ENCODE assay signal across 27 cellular contexts in the genomic region with DNA sequence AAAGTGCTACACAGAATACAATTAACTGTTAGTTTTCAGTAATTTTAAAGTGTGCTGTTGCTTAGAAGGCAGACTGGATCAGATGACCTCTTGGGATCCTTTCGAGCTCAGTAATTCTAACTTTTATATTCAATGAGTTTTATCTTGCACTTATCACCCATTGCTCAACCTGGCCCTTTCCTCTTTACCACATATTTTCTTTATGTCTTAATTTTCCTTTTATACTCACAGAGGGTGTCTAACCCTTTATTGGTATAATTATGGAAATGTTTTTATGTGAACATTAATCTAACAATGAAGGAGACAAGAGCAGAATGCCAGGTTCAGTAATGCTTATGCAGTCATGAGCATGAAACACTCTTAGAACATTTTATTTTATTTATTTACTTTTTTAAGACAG.
"Had no signal": no experiment of that assay in that cellular context is flagged by ENCODE, and none has a peak within 500 bp of the region (broad histone marks: within the 10 kb centered on the region; RNA-seq: fewer than 3 reads in every experiment).

No MANE protein-coding gene starts in this region.

- H3K4me3 Mint-ChIP-seq: activated CD4-positive, alpha-beta T cell treated with anti-CD3 and anti-CD28 coated beads, Interleukin-2, amount 10 ng/mL, durations not matched to agents 24 days and 14 days; activated CD8-positive, alpha-beta T cell treated with anti-CD3 and anti-CD28 coated beads for 36 hours; activated naive CD8-positive, alpha-beta T cell treated with anti-CD3 and anti-CD28 coated beads for 36 hours; activated T-cell treated with anti-CD3 and anti-CD28 coated beads, Interleukin-2, amount 50 U/mL, for 72 hours; activated T-helper 17 cell treated with anti-CD3 and anti-CD28 coated beads, Interleukin-2, amount 50 U/mL, for 72 hours had no signal

- H3K4me1 Mint-ChIP-seq: activated T-helper 17 cell treated with anti-CD3 and anti-CD28 coated beads, Interleukin-2, amount 50 U/mL, for 72 hours had no signal

- H3K27me3 Mint-ChIP-seq: activated CD8-positive, alpha-beta T cell treated with anti-CD3 and anti-CD28 coated beads for 36 hours; activated naive CD8-positive, alpha-beta T cell treated with anti-CD3 and anti-CD28 coated beads for 36 hours; activated T-helper 17 cell treated with anti-CD3 and anti-CD28 coated beads, Interleukin-2, amount 50 U/mL, for 72 hours had no signal

- H3K27ac Mint-ChIP-seq: activated CD4-positive, alpha-beta T cell treated with anti-CD3 and anti-CD28 coated beads, Interleukin-2, amount 10 ng/mL, durations not matched to agents 24 days and 14 days; activated CD8-positive, alpha-beta T cell treated with anti-CD3 and anti-CD28 coated beads for 36 hours; activated naive CD8-positive, alpha-beta T cell treated with anti-CD3 and anti-CD28 coated beads for 36 hours; activated T-cell treated with anti-CD3 and anti-CD28 coated beads, Interleukin-2, amount 50 U/mL, for 72 hours; activated T-helper 17 cell treated with anti-CD3 and anti-CD28 coated beads, Interleukin-2, amount 50 U/mL, for 72 hours had no signal

- H3K9me3 Mint-ChIP-seq: activated CD8-positive, alpha-beta T cell treated with anti-CD3 and anti-CD28 coated beads for 36 hours; activated naive CD8-positive, alpha-beta T cell treated with anti-CD3 and anti-CD28 coated beads for 36 hours; activated T-cell treated with anti-CD3 and anti-CD28 coated beads, Interleukin-2, amount 50 U/mL, for 72 hours; activated T-helper 17 cell treated with anti-CD3 and anti-CD28 coated beads, Interleukin-2, amount 50 U/mL, for 72 hours had no signal

- DNase-seq: activated CD4-positive, alpha-beta T cell treated with anti-CD3 and anti-CD28 coated beads, Interleukin-2, amount 10 ng/mL, durations not matched to agents 24 days and 14 days; activated CD4-positive, alpha-beta T cell treated with anti-CD3 and anti-CD28 coated beads, Interleukin-2, amount 50 U/mL, for 4 hours; activated CD8-positive, alpha-beta T cell treated with anti-CD3 and anti-CD28 coated beads for 36 hours; activated effector memory CD4-positive, alpha-beta T cell treated with anti-CD3 and anti-CD28 coated beads, Interleukin-2, amount 50 U/mL, for 16 hours; activated naive CD4-positive, alpha-beta T cell; activated naive CD4-positive, alpha-beta T cell treated with anti-CD3 and anti-CD28 coated beads, Interleukin-2, amount 50 U/mL, for 16 hours; activated naive CD8-positive, alpha-beta T cell treated with anti-CD3 and anti-CD28 coated beads for 36 hours; activated T-cell treated with anti-CD3 and anti-CD28 coated beads, Interleukin-2, amount 50 U/mL, for 1 hour; activated T-cell treated with anti-CD3 and anti-CD28 coated beads, Interleukin-2, amount 50 U/mL, for 72 hours; amygdala; body of pancreas; NCI-H1092 treated with DMSO at 0.1 percent for 48 hours; NCI-H146; NCI-H187; NCI-H2227 treated with DMSO at 0.1 percent for 48 hours; NCI-H446; NCI-H510A treated with DMSO at 0.1 percent for 48 hours; NCI-H526 treated with DMSO at 0.1 percent for 48 hours; NCI-H82; NK-92 treated with Interleukin-12 subunit alpha and Interleukin-12 subunit beta, amount 100 ng/mL, for 24 hours; PC-3; Peyer's patch; RPMI8226; SHP77 treated with DMSO at 0.1 percent for 48 hours; T1000 had no signal

- ATAC-seq: activated CD8-positive, alpha-beta T cell treated with anti-CD3 and anti-CD28 coated beads for 36 hours; activated T-cell treated with anti-CD3 and anti-CD28 coated beads, Interleukin-2, amount 50 U/mL, for 72 hours; activated T-helper 17 cell treated with anti-CD3 and anti-CD28 coated beads, Interleukin-2, amount 50 U/mL, for 72 hours; body of pancreas; K562; PC-3 had no signal
